ENCODE assay signal across 9 cellular contexts in the genomic region with DNA sequence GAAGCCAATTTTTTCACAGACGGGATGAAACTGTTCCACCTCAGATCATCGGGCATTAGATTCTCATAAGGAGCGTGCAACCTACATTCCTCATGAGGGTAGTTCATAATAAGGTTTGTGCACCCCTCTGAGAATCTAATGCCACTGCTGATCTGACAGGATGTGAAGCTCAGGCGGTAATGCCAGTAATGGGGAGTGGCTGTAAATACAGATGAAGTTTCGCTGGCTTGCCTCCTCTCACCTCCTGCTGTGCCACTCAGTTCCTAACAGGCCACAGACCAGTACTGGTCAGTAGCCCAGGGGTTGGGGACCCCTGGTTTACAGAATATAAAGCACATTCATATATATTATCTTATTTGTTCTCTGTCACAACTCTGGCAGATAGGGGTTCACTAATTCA. TPM values are rescaled to one million over a fixed set of nuclear protein-coding genes. Genes with fewer than 3 reads are reported as not detected.
DNase-seq lines count a peak whose midpoint lies in the region; ATAC-seq and TF ChIP-seq lines count a peak whose summit lies in the region.
"Had no signal": no experiment of that assay in that cellular context is flagged by ENCODE, and none has a peak within 500 bp of the region (broad histone marks: within the 10 kb centered on the region; RNA-seq: fewer than 3 reads in every experiment).

No MANE protein-coding gene starts in this region.

- H3K36me3 ChIP-seq in BLaER1 treated with 17β-estradiol and CSF1 and Interleukin-3, amounts not matched to agents 10 nM and 100 nM = peaks cover 0 to 5% (median 0%) of the 10 kb centered on the region in 11 experiments; a peak in 2 of 22 replicates
- H3K36me3 ChIP-seq in GM23248 (ENCODE audit: low read depth) (no peaks in the 10 kb centered on the region), ascending aorta (no peaks in the 10 kb centered on the region)
- H3K36me3 ChIP-seq: thoracic aorta had no signal

- in situ Hi-C loops in GM23248 (cut with MboI) = no loop called here

- H3K4me3 Mint-ChIP-seq in natural killer cell (peak overlapping the region; percentile 90), osteocyte (ENCODE audit: unreplicated experiment) (no peak overlapping the region), chondrocyte (ENCODE audit: unreplicated experiment) (no peak overlapping the region)

- ATAC-seq in natural killer cell = no peak

- H3K27ac Mint-ChIP-seq in natural killer cell (peak overlapping the region; percentile 81 to 87), osteocyte (ENCODE audit: unreplicated experiment) (no peak overlapping the region), chondrocyte (ENCODE audit: unreplicated experiment) (no peak overlapping the region)

- peaks cover 36 to 43% (median 39%) of the 10 kb centered on the region in 10 experiments for H3K4me1 ChIP-seq in BLaER1 treated with 17β-estradiol and CSF1 and Interleukin-3, amounts not matched to agents 10 nM and 100 nM
- H3K4me1 ChIP-seq in GM23248 (ENCODE audit: insufficient read depth) (peaks cover 15% of the 10 kb centered on the region), ascending aorta (peaks cover 12 to 20% of the 10 kb centered on the region in 2 donors)

- H3K9ac ChIP-seq in BLaER1 treated with 17β-estradiol and CSF1 and Interleukin-3, amounts not matched to agents 10 nM and 100 nM = peak overlapping the region in 1 of 11 experiments; percentile 91; a peak in 2 of 22 replicates
- H3K9ac ChIP-seq in GM23248 = no peak overlapping the region

- no peak overlapping the region for H3K4me3 ChIP-seq in BLaER1 treated with 17β-estradiol and CSF1 and Interleukin-3, amounts not matched to agents 10 nM and 100 nM
- no peak overlapping the region for H3K4me3 ChIP-seq in GM23248
- H3K4me3 ChIP-seq in ascending aorta = no peak overlapping the region

- H3K4me1 Mint-ChIP-seq in natural killer cell = peaks cover 40 to 48% of the 10 kb centered on the region in 2 donors
- peaks cover 43% of the 10 kb centered on the region for H3K4me1 Mint-ChIP-seq in osteocyte (ENCODE audit: unreplicated experiment)
- H3K4me1 Mint-ChIP-seq in chondrocyte (ENCODE audit: low read depth) = peaks cover 41% of the 10 kb centered on the region

- peak overlapping the region; percentile 95 to 100 (median 99); a peak in 21 of 22 replicates for H3K4me2 ChIP-seq in BLaER1 treated with 17β-estradiol and CSF1 and Interleukin-3, amounts not matched to agents 10 nM and 100 nM
- H3K4me2 ChIP-seq in GM23248 (ENCODE audit: unreplicated experiment) = peak overlapping the region; percentile 69

- no peaks in the 10 kb centered on the region for H3K9me2 ChIP-seq in GM23248 (ENCODE audit: insufficient read depth)

- TF ChIP-seq CTCF in ascending aorta (IDR thresholded peaks at IDR 0.05) (no peak), natural killer cell (IDR thresholded peaks at IDR 0.05) (no peak), osteocyte (IDR thresholded peaks at IDR 0.05) (no peak), chondrocyte (IDR thresholded peaks at IDR 0.05) (no peak)

- H3K9me3 Mint-ChIP-seq in natural killer cell (no peaks in the 10 kb centered on the region), osteocyte (ENCODE audit: unreplicated experiment) (no peaks in the 10 kb centered on the region), chondrocyte (ENCODE audit: low read depth) (no peaks in the 10 kb centered on the region)

- no peaks in the 10 kb centered on the region for H3K27me3 ChIP-seq in BLaER1 treated with 17β-estradiol and CSF1 and Interleukin-3, amounts not matched to agents 10 nM and 100 nM
- H3K27me3 ChIP-seq in GM23248 (replicated peaks; ENCODE audit: insufficient read depth) (no peaks in the 10 kb centered on the region), ascending aorta (no peaks in the 10 kb centered on the region)

- intact Hi-C loops in ascending aorta (cut with DNase I) = loop anchor here (5.0 to 10.0 kb wide), 3 partner anchors 80 to 402 kb away; a partner anchor contains a TSS
- intact Hi-C loops in natural killer cell (cut with micrococcal nuclease) = loop anchor here (5.0 kb wide), 2 partner anchors 70 to 80 kb away; no protein-coding TSS in a partner anchor

- no peaks in the 10 kb centered on the region for H3K36me3 Mint-ChIP-seq in natural killer cell
- no peaks in the 10 kb centered on the region for H3K36me3 Mint-ChIP-seq in osteocyte (ENCODE audit: unreplicated experiment)
- no peaks in the 10 kb centered on the region for H3K36me3 Mint-ChIP-seq in chondrocyte (ENCODE audit: low read depth)

- H3K27me3 Mint-ChIP-seq in natural killer cell (ENCODE audit: low read depth in 2 of 2) (no peaks in the 10 kb centered on the region), osteocyte (ENCODE audit: unreplicated experiment) (no peaks in the 10 kb centered on the region), chondrocyte (ENCODE audit: low read depth) (no peaks in the 10 kb centered on the region)

- H4K20me1 ChIP-seq in BLaER1 treated with 17β-estradiol and CSF1 and Interleukin-3, amounts not matched to agents 10 nM and 100 nM = peaks cover 6 to 28% (median 23%) of the 10 kb centered on the region in 11 experiments; a peak in 20 of 22 replicates
- no peaks in the 10 kb centered on the region for H4K20me1 ChIP-seq in GM23248 (ENCODE audit: insufficient read depth)

- peak overlapping the region; percentile 84; the same call in 1 of the 2 replicates for H2AFZ ChIP-seq in GM23248

- WGBS in GM23248 (ENCODE audit: low coverage in 1 of 2, low lambda C conversion rate in 2 of 2, missing lambda C conversion rate in 2 of 2), 2 experiments = 84 to 89% methylated on average over 5 of the region's 5 CpGs

- H3F3A ChIP-seq in GM23248 (ENCODE audit: insufficient read depth) = peaks cover 14% of the 10 kb centered on the region; the same call in 1 of the 2 replicates

- peak overlapping the region in 8 of 11 experiments; percentile 88 to 97 (median 92); a peak in 8 of 22 replicates for H3K27ac ChIP-seq in BLaER1 treated with 17β-estradiol and CSF1 and Interleukin-3, amounts not matched to agents 10 nM and 100 nM
- H3K27ac ChIP-seq in GM23248 (peak overlapping the region; percentile 68), ascending aorta (peak overlapping the region; percentile 91 to 96)

- DNase-seq in GM23248 = no peak
- no peak for DNase-seq in ascending aorta (ENCODE audit: low spot score in 2 of 2)
- no peak for DNase-seq in natural killer cell
- DNase-seq in HuH-7.5 (ENCODE audit: low spot score) = no peak
- no peak for DNase-seq in NCI-H1694 (lab: John Stamatoyannopoulos, UW)
- DNase-seq in osteocyte (ENCODE audit: extremely low spot score, unreplicated experiment) = no peak
- DNase-seq in chondrocyte (ENCODE audit: low spot score) = no peak

- H3K79me2 ChIP-seq in GM23248 (ENCODE audit: insufficient read depth) = peaks cover 33% of the 10 kb centered on the region

- H3K9me3 ChIP-seq in BLaER1 treated with 17β-estradiol and CSF1 and Interleukin-3, amounts not matched to agents 10 nM and 100 nM (replicated peaks in 1 of 11) = peaks cover 0 to 18% (median 15%) of the 10 kb centered on the region in 11 experiments; a peak in 13 of 22 replicates
- H3K9me3 ChIP-seq in GM23248 (ENCODE audit: low read depth) (no peaks in the 10 kb centered on the region), ascending aorta (no peaks in the 10 kb centered on the region)
- H3K9me3 ChIP-seq: thoracic aorta had no signal

RNA-seq across cellular contexts. Expression of a gene that starts 2.1 kb away (rescaled TPM):
- total RNA-seq in GM23248 (2014; rRNA removed; shearing (Covaris generic)) = 8.3 and 10.3 TPM in 2 replicates
- 6.2 and 8.6 TPM in 2 replicates for polyA plus RNA-seq in GM23248 (2016; fragmentation: Nextera tagmentation; extraction: Ambion mirVana)
- 36.8 TPM for total RNA-seq in ascending aorta
- total RNA-seq in natural killer cell = 10 to 100 TPM; 41.7 to 52.2 (median 48.6) TPM
- total RNA-seq in osteocyte = 28.3 and 33.8 TPM in 2 replicates
- 20.0 to 32.0 TPM (median 29.6 TPM) in 3 replicates for total RNA-seq in chondrocyte

Comparison
In these comparisons a context has a peak if more than half of its experiments do, and no peak if none do; other contexts are left out.
1. H3K27ac Mint-ChIP-seq: peak in natural killer cell (2 of 2); none in osteocyte (single experiment) and chondrocyte (single experiment).
2. Peak in every context shown above with its lines, with median percentiles within 50 percentile points of each other: H3K27ac ChIP-seq.